In the genomic region with DNA sequence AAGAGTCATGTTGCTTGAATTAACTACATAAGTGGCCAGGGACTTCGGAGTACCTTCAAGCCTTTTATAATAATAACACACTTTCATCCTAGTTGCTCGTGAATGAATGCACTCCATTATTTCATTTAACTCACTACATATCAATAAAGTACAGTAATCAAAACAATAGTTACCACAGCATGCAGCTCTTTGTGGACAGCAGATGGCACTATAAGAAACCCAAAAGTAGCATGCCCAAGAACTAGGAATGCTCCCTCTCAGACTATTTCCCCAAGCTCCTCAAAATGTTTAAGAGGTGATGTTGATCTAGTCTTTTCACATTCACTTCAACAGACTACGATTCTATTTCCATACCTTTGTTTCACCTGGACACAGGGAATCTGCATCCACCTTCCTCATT, we compare ENCODE assay signal across 12 cellular contexts.
DNase-seq lines count a peak whose midpoint lies in the region; ATAC-seq and TF ChIP-seq lines count a peak whose summit lies in the region.
"Had no signal": no experiment of that assay in that cellular context is flagged by ENCODE, and none has a peak within 500 bp of the region (broad histone marks: within the 10 kb centered on the region; RNA-seq: fewer than 3 reads in every experiment).

No MANE protein-coding gene starts in this region.

- no peak overlapping the region for H2AK9ac ChIP-seq in IMR-90 (replicated peaks; ENCODE audit: low read depth, low read length, poor library complexity)

- no peak overlapping the region for H2BK15ac ChIP-seq in IMR-90 (ENCODE audit: low read depth, low read length)

- DNase-seq in AG09309 (ENCODE audit: low read depth) (no peak), IMR-90 (peak; percentile 1), astrocyte of the spinal cord (ENCODE audit: low read depth, low spot score) (no peak), right lobe of liver (no peak), NCI-H1417 treated with DMSO at 0.1 percent for 48 hours (lab: John Stamatoyannopoulos, UW) (no peak), ureter (ENCODE audit: low spot score) (no peak), gastrocnemius medialis (no peak)
- no peak for DNase-seq in stimulated activated CD4-positive, alpha-beta T cell treated with anti-CD3 and anti-CD28 coated beads, Interleukin-12 subunit alpha, Interleukin-12 subunit beta, amount 100 ng/mL, for 4 hours
- DNase-seq: activated CD8-positive, alpha-beta memory T cell treated with anti-CD3 and anti-CD28 coated beads for 24 hours; hippocampal formation; SHP77 had no signal

- POLR2A ChIA-PET in IMR-90 (lab: Charles Lee; ENCODE audit: unreplicated experiment), result no interaction called here

- no peaks in the 10 kb centered on the region for H4K20me1 ChIP-seq in IMR-90 (ENCODE audit: insufficient read depth, low read length)

- CTCF ChIA-PET in IMR-90 (lab: Yijun Ruan, JAX), result interaction anchor here (1.1 kb wide), 1 partner anchor 11 kb away, joined by 4 read pairs; no protein-coding TSS in a partner anchor

- H2AK5ac ChIP-seq in IMR-90 (ENCODE audit: low read depth, low read length), result no peak overlapping the region

- in situ Hi-C loops in IMR-90 (cut with MboI; ENCODE audit: low sequenced_read_pairs) (no loop called here), astrocyte of the spinal cord (cut with HindIII; ENCODE audit: low sequenced_read_pairs) (no loop called here), gastrocnemius medialis (cut with MboI; ENCODE audit: low sequenced_read_pairs in 4 of 4) (no loop called here)

- no peak for TF ChIP-seq POLR2A in IMR-90 (IDR thresholded peaks at IDR 0.05; ENCODE audit: low read depth, low read length)
- no peak for TF ChIP-seq POLR2A in right lobe of liver (IDR thresholded peaks at IDR 0.05)
- TF ChIP-seq POLR2A in gastrocnemius medialis (IDR thresholded peaks at IDR 0.05), result no peak

- BruUV-seq in IMR-90 (replicated peaks; lab: Mats Ljungman, UMichigan), result no TSS peak

- H3K56ac ChIP-seq in IMR-90 (ENCODE audit: extremely low read depth, insufficient read depth, low read length), result no peak overlapping the region

- no peak overlapping the region for H3K18ac ChIP-seq in IMR-90 (ENCODE audit: low read depth, low read length)

- no peak overlapping the region for H4K91ac ChIP-seq in IMR-90 (ENCODE audit: insufficient read depth, low read depth, low read length)

- H3K4me3 ChIP-seq in AG09309 (ENCODE audit: control insufficient read depth, low read depth, low read length), result no peak overlapping the region
- H3K4me3 ChIP-seq in IMR-90 (ENCODE audit: insufficient read depth, low read depth, low read length), result no peak overlapping the region
- H3K4me3 ChIP-seq in astrocyte of the spinal cord (ENCODE audit: low read depth, low read length), result no peak overlapping the region
- H3K4me3 ChIP-seq in right lobe of liver, result no peak overlapping the region
- H3K4me3 ChIP-seq in gastrocnemius medialis, result no peak overlapping the region
- H3K4me3 ChIP-seq: prostate gland had no signal

- no peaks in the 10 kb centered on the region for H3K79me1 ChIP-seq in IMR-90 (ENCODE audit: low read depth in 1 of 2, low read length in 2 of 2)

- H2BK20ac ChIP-seq in IMR-90 (ENCODE audit: low read depth, low read length), result no peak overlapping the region

- H3K9ac ChIP-seq in IMR-90 (ENCODE audit: low read depth, low read length), result no peak overlapping the region

- TF ChIP-seq CTCF in AG09309 (IDR thresholded peaks at IDR 0.05; ENCODE audit: control insufficient read depth, insufficient read depth, low read depth, low read length, missing control alignments) (peak; percentile 29), IMR-90 (conservative IDR thresholded peaks at IDR 0.05; ENCODE audit: low read depth, low read length) (peak; percentile 34), astrocyte of the spinal cord (IDR thresholded peaks at IDR 0.05; ENCODE audit: low read depth, low read length) (peak; percentile 40), right lobe of liver (IDR thresholded peaks at IDR 0.05) (peak; percentile 40 to 66 (median 54)), gastrocnemius medialis (IDR thresholded peaks at IDR 0.05 in 4 of 5, conservative IDR thresholded peaks at IDR 0.05 in 1 of 5) (peak in 1 of 5 experiments; percentile 31)

- no peaks in the 10 kb centered on the region for H3K36me3 ChIP-seq in IMR-90 (ENCODE audit: control insufficient read depth, insufficient read depth, low read length)
- no peaks in the 10 kb centered on the region for H3K36me3 ChIP-seq in right lobe of liver
- H3K36me3 ChIP-seq in gastrocnemius medialis, result no peaks in the 10 kb centered on the region
- H3K36me3 ChIP-seq: prostate gland had no signal

- ATAC-seq in IMR-90 (ENCODE audit: low read depth), result no peak; the same call in 1 of the 2 replicates
- ATAC-seq in right lobe of liver, result peak; percentile 56 to 77 (median 71)
- ATAC-seq in gastrocnemius medialis, result no peak

- no peak overlapping the region for H4K8ac ChIP-seq in IMR-90 (ENCODE audit: low read depth in 2 of 2, low read length in 2 of 2)

- TF ChIP-seq RAD21 in IMR-90 (IDR thresholded peaks at IDR 0.05; ENCODE audit: low read length), result 0 out of 2 replicates have a peak, but pooled peaks have one; percentile 14

- dilution Hi-C loops in IMR-90 (cut with HindIII; ENCODE audit: low sequenced_read_pairs, unreplicated experiment), result no loop called here

- H3K4me1 ChIP-seq in IMR-90 (ENCODE audit: control insufficient read depth, insufficient read depth, low read length), result no peaks in the 10 kb centered on the region
- no peaks in the 10 kb centered on the region for H3K4me1 ChIP-seq in right lobe of liver
- no peaks in the 10 kb centered on the region for H3K4me1 ChIP-seq in gastrocnemius medialis
- H3K4me1 ChIP-seq: prostate gland had no signal

- no peak overlapping the region for H3K4me2 ChIP-seq in IMR-90 (ENCODE audit: low read depth, low read length)

- H3K9me3 ChIP-seq in IMR-90 (ENCODE audit: control insufficient read depth, insufficient read depth, low read length) (no peaks in the 10 kb centered on the region), right lobe of liver (no peaks in the 10 kb centered on the region), gastrocnemius medialis (no peaks in the 10 kb centered on the region)
- H3K9me3 ChIP-seq: prostate gland had no signal

- H3K4ac ChIP-seq in IMR-90 (ENCODE audit: low read depth, low read length), result no peak overlapping the region

- no peak overlapping the region for H2BK120ac ChIP-seq in IMR-90 (ENCODE audit: low read depth, low read length)

- H3K23ac ChIP-seq in IMR-90 (ENCODE audit: low read depth, low read length), result no peak overlapping the region

- intact Hi-C loops in IMR-90 (cut with micrococcal nuclease), result no loop called here
- intact Hi-C loops in right lobe of liver (cut with DNase I), result no loop called here
- intact Hi-C loops in gastrocnemius medialis (cut with DNase I; ENCODE audit: low total_unique reads), result no loop called here

- H3K27me3 ChIP-seq in IMR-90 (ENCODE audit: control insufficient read depth, insufficient read depth, low read length), result no peaks in the 10 kb centered on the region
- H3K27me3 ChIP-seq in right lobe of liver, result no peaks in the 10 kb centered on the region
- H3K27me3 ChIP-seq in gastrocnemius medialis, result no peaks in the 10 kb centered on the region

- WGBS in IMR-90 (ENCODE audit: extremely low coverage in 2 of 2, insufficient read length in 1 of 2), 2 experiments, result no CpG with 5 or more reads among the region's 3 CpGs
- WGBS in right lobe of liver (ENCODE audit: insufficient coverage, low coverage, low lambda C conversion rate, missing lambda C conversion rate), result 13% methylated on average over 3 of the region's 3 CpGs

- H3K27ac ChIP-seq in IMR-90 (ENCODE audit: insufficient read depth, low read length), result no peak overlapping the region
- no peak overlapping the region for H3K27ac ChIP-seq in right lobe of liver
- H3K27ac ChIP-seq in gastrocnemius medialis, result no peak overlapping the region
- H3K27ac ChIP-seq: prostate gland had no signal

- no peak overlapping the region for H2AFZ ChIP-seq in IMR-90 (replicated peaks; ENCODE audit: low read length, poor library complexity)

- H3K14ac ChIP-seq in IMR-90 (replicated peaks; ENCODE audit: low read depth, low read length), result no peak overlapping the region

- H2BK5ac ChIP-seq in IMR-90 (ENCODE audit: low read depth, low read length, poor library complexity, severe bottlenecking), result no peak overlapping the region

- H3K9me1 ChIP-seq in IMR-90 (ENCODE audit: insufficient read depth, low read length), result no peaks in the 10 kb centered on the region

- no peak overlapping the region for H4K5ac ChIP-seq in IMR-90 (ENCODE audit: low read depth, low read length)

TF ChIP-seq in IMR-90, 13 proteins besides CTCF, POLR2A, EP300 and RAD21:
- peak; percentile 15; the same call in 1 of the 2 replicates for TF ChIP-seq SMC3 (IDR thresholded peaks at IDR 0.05; ENCODE audit: low read depth, low read length)
- no peak for TF ChIP-seq MAZ (IDR thresholded peaks at IDR 0.05; ENCODE audit: borderline replicate concordance, low read depth, low read length)

Comparison
In these comparisons a context has a peak if more than half of its experiments do, and no peak if none do; other contexts are left out.
1. ATAC-seq: peak in right lobe of liver (4 of 4); none in IMR-90 (single experiment) and gastrocnemius medialis (0 of 2).